17 cellular contexts compared by ENCODE assay signal in the genomic region with DNA sequence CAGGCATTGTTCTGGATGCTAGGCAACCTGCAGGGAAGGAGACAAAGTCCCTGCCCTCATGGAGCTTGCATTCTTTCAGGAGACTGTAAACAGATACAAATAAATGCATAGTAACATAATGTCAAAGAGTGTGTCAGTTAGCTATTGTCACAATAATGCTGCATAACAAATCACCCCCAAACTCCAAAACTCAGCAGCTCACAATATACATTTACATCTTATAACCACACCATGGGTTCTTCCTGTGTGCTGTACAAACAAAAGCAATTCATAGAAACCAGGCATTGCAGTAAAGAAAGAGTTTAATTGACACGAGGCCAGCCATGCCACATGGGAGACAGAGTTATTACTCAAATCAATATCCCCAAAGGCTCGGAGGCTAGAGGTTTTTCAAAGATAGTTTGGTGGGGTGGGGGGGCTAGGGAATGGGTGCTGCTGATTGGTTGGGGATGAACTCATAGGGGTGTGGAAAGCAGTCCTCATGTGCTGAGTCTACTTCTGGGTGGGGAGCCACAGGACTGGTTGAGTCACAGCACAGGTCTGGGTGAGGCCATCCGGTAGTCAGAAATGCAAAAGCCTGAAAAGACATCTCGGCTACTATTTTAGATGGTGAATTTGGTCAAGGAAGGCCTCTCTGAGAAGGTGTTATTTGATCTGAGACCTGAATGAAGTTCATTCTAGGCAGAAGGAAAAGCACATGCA.
DNase-seq lines count a peak whose midpoint lies in the region; ATAC-seq and TF ChIP-seq lines count a peak whose summit lies in the region.
"Had no signal": no experiment of that assay in that cellular context is flagged by ENCODE, and none has a peak within 500 bp of the region (broad histone marks: within the 10 kb centered on the region; RNA-seq: fewer than 3 reads in every experiment).

No MANE protein-coding gene starts in this region.

- DNase-seq in activated CD8-positive, alpha-beta memory T cell treated with anti-CD3 and anti-CD28 coated beads, Interleukin-2, amount 10 ng/mL, durations not matched to agents 7 days and 5 days = no peak
- DNase-seq in activated CD8-positive, alpha-beta memory T cell treated with anti-CD3 and anti-CD28 coated beads for 24 hours = no peak
- DNase-seq in COLO668 (lab: John Stamatoyannopoulos, UW; ENCODE audit: unreplicated experiment) = peak; percentile 53
- no peak for DNase-seq in body of pancreas
- no peak for DNase-seq in naive thymus-derived CD8-positive, alpha-beta T cell
- no peak for DNase-seq in GM10248 (ENCODE audit: extremely low spot score)
- DNase-seq: EL; MM.1S; NCI-H1694; NCI-H2227 treated with DMSO at 0.1 percent for 48 hours; NK-92 treated with Interleukin-12 subunit alpha and Interleukin-12 subunit beta, amount 100 ng/mL, for 24 hours; stimulated activated naive CD4-positive, alpha-beta T cell treated with Interleukin-2 at 50 U/mL for 16 hours; SW 1271; upper lobe of right lung had no signal

- TF ChIP-seq CTCF in body of pancreas (IDR thresholded peaks at IDR 0.05) = no peak
- no peak for TF ChIP-seq CTCF in GM10248 (IDR thresholded peaks at IDR 0.05; ENCODE audit: control extremely low read depth, extremely low read depth, low read depth, missing control alignments)

- CTCF ChIA-PET in activated CD8-positive, alpha-beta memory T cell treated with anti-CD3 and anti-CD28 coated beads, Interleukin-2, amount 10 ng/mL, durations not matched to agents 7 days and 5 days (lab: Charles Lee) = no interaction called here
- CTCF ChIA-PET in GM10248 (lab: Yijun Ruan, JAX) = interaction anchor here (1.1 kb wide), 1 partner anchor 79 kb away, joined by 3 read pairs; a partner anchor contains a TSS

- H3K4me3 Mint-ChIP-seq in activated CD8-positive, alpha-beta memory T cell treated with anti-CD3 and anti-CD28 coated beads, Interleukin-2, amount 10 ng/mL, durations not matched to agents 7 days and 5 days = no peak overlapping the region
- H3K4me3 Mint-ChIP-seq in naive thymus-derived CD8-positive, alpha-beta T cell = peak overlapping the region in 7 of 10 donors; percentile 77 to 86 (median 82)
- H3K4me3 Mint-ChIP-seq: brain had no signal

- H3K36me3 Mint-ChIP-seq in activated CD8-positive, alpha-beta memory T cell treated with anti-CD3 and anti-CD28 coated beads, Interleukin-2, amount 10 ng/mL, durations not matched to agents 7 days and 5 days = peaks cover 20% of the 10 kb centered on the region
- H3K36me3 Mint-ChIP-seq in naive thymus-derived CD8-positive, alpha-beta T cell = peaks cover 0 to 4% (median 0%) of the 10 kb centered on the region in 3 donors

- no peaks in the 10 kb centered on the region for H3K27me3 Mint-ChIP-seq in activated CD8-positive, alpha-beta memory T cell treated with anti-CD3 and anti-CD28 coated beads, Interleukin-2, amount 10 ng/mL, durations not matched to agents 7 days and 5 days
- H3K27me3 Mint-ChIP-seq in naive thymus-derived CD8-positive, alpha-beta T cell = no peaks in the 10 kb centered on the region
- H3K27me3 Mint-ChIP-seq: brain had no signal

- peaks cover 67% of the 10 kb centered on the region for H3K4me1 ChIP-seq in body of pancreas

- TF ChIP-seq POLR2A in body of pancreas (IDR thresholded peaks at IDR 0.05) = no peak

- intact Hi-C loops in body of pancreas (cut with DNase I) = no loop called here

- peak overlapping the region; percentile 75 to 94 (median 88) for H3K27ac ChIP-seq in body of pancreas

- H3K36me3 ChIP-seq in body of pancreas (replicated peaks in 1 of 2; ENCODE audit: insufficient read depth in 1 of 2, low read depth in 2 of 2) = no peaks in the 10 kb centered on the region
- H3K36me3 ChIP-seq: upper lobe of right lung had no signal

- peaks cover 6% of the 10 kb centered on the region for H3K9me3 Mint-ChIP-seq in activated CD8-positive, alpha-beta memory T cell treated with anti-CD3 and anti-CD28 coated beads, Interleukin-2, amount 10 ng/mL, durations not matched to agents 7 days and 5 days (ENCODE audit: low read depth)
- H3K9me3 Mint-ChIP-seq in naive thymus-derived CD8-positive, alpha-beta T cell = peaks cover 0 to 12% (median 6%) of the 10 kb centered on the region in 9 donors

- no peak overlapping the region for H3K4me3 ChIP-seq in body of pancreas
- H3K4me3 ChIP-seq: upper lobe of right lung had no signal

- ATAC-seq in activated CD8-positive, alpha-beta memory T cell treated with anti-CD3 and anti-CD28 coated beads, Interleukin-2, amount 10 ng/mL, durations not matched to agents 7 days and 5 days = no peak
- ATAC-seq in body of pancreas (no peak), HG02970 (IDR thresholded peaks at IDR 0.05; ENCODE audit: low FRiP score, unreplicated experiment) (no peak), HG03139 (IDR thresholded peaks at IDR 0.05; ENCODE audit: unreplicated experiment) (no peak)
- no peak for ATAC-seq in naive thymus-derived CD8-positive, alpha-beta T cell

- H3K9me3 ChIP-seq in body of pancreas = no peaks in the 10 kb centered on the region

- peak overlapping the region; percentile 74 for H3K27ac Mint-ChIP-seq in activated CD8-positive, alpha-beta memory T cell treated with anti-CD3 and anti-CD28 coated beads, Interleukin-2, amount 10 ng/mL, durations not matched to agents 7 days and 5 days
- peak overlapping the region in 6 of 10 donors; percentile 19 to 89 (median 87) for H3K27ac Mint-ChIP-seq in naive thymus-derived CD8-positive, alpha-beta T cell

- H3K4me1 Mint-ChIP-seq in activated CD8-positive, alpha-beta memory T cell treated with anti-CD3 and anti-CD28 coated beads, Interleukin-2, amount 10 ng/mL, durations not matched to agents 7 days and 5 days = peaks cover 37% of the 10 kb centered on the region
- H3K4me1 Mint-ChIP-seq in naive thymus-derived CD8-positive, alpha-beta T cell = peaks cover 5 to 18% (median 13%) of the 10 kb centered on the region in 4 donors

- 84 to 89% methylated on average over 4 of the region's 4 CpGs for WGBS in body of pancreas, 2 donors

- H3K27me3 ChIP-seq in body of pancreas = no peaks in the 10 kb centered on the region
- H3K27me3 ChIP-seq: upper lobe of right lung had no signal

- POLR2A ChIA-PET in naive thymus-derived CD8-positive, alpha-beta T cell (lab: Charles Lee) = no interaction called here
- POLR2A ChIA-PET in GM10248 (lab: Yijun Ruan, JAX) = no interaction called here
